Comparison of ENCODE assay signal across 24 cellular contexts in the genomic region with DNA sequence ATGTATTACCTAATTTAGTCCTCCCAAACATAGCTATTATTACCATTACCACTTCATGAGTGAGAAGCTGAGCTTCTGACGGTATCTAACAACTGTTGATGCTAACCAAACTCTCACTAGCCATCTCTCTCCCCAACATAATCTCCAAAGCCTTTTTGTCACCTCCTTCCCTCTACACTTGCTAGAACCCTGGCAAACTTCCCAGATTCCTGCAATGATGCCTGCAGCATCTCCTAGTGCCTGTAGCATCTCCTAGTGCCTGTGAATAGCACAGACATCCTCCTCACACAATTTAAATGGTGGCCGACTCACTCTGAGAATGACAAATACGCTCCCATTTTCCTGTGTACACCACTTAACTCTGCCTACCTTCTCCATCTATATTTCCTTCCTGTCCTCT.
A peak's percentile ranks its signal among the peaks of the same experiment; 100 is the strongest.
DNase-seq lines count a peak whose midpoint lies in the region; ATAC-seq lines count a peak whose summit lies in the region.
"Had no signal": no experiment of that assay in that cellular context is flagged by ENCODE, and none has a peak within 500 bp of the region (broad histone marks: within the 10 kb centered on the region; RNA-seq: fewer than 3 reads in every experiment).

No MANE protein-coding gene starts in this region.

- H3K27me3 ChIP-seq in SJCRH30 (no peaks in the 10 kb centered on the region), MG63 (no peaks in the 10 kb centered on the region)
- H3K27me3 ChIP-seq: colonic mucosa, esophagus squamous epithelium, suprapubic skin had no signal

- peaks cover 2% of the 10 kb centered on the region; the same call in 1 of the 2 replicates for H3K4me1 ChIP-seq in SJCRH30
- H3K4me1 ChIP-seq: colonic mucosa had no signal

- H3K27ac ChIP-seq in SJCRH30: no peak overlapping the region
- H3K27ac ChIP-seq: colonic mucosa, esophagus squamous epithelium, KMS-11, PC-9, skin epidermis, suprapubic skin had no signal

- DNase-seq in left ventricle myocardium superior (no peak), Right ventricle myocardium inferior (ENCODE audit: missing footprints) (no peak), NCI-H1105 treated with DMSO at 0.1 percent for 48 hours (lab: John Stamatoyannopoulos, UW) (peak; percentile 52), SJCRH30 (peak; percentile 52 to 58), MG63 (no peak), SW 1271 (lab: John Stamatoyannopoulos, UW) (no peak), nucleus accumbens (lab: John Stamatoyannopoulos, UW) (no peak)
- DNase-seq: activated CD4-positive, alpha-beta T cell treated with anti-CD3 and anti-CD28 coated beads, Interleukin-2, amount 50 U/mL, for 48 hours; activated effector memory CD4-positive, alpha-beta T cell treated with anti-CD3 and anti-CD28 coated beads, Interleukin-2, amount 50 U/mL, for 16 hours; CD4-positive, alpha-beta memory T cell; colonic mucosa; DMS53; esophagus squamous epithelium; kidney glomerular epithelial cell; NCI-H187; NCI-H526 treated with DMSO at 0.1 percent for 48 hours; PC-9; stimulated activated CD4-positive, alpha-beta T cell treated with anti-CD3 and anti-CD28 coated beads, Interleukin-2, amount 100 ng/mL, for 24 hours had no signal

- H3K9me3 ChIP-seq in SJCRH30 (replicated peaks) (no peaks in the 10 kb centered on the region), MG63 (no peaks in the 10 kb centered on the region)
- H3K9me3 ChIP-seq: colonic mucosa, esophagus squamous epithelium, suprapubic skin had no signal

- H3K4me3 ChIP-seq in SJCRH30: no peak overlapping the region
- no peak overlapping the region for H3K4me3 ChIP-seq in MG63
- H3K4me3 ChIP-seq: colonic mucosa, esophagus squamous epithelium, PC-9, skin epidermis, suprapubic skin had no signal

- ATAC-seq in left ventricle myocardium superior (peak; percentile 42), Right ventricle myocardium inferior (no peak), HG03439 (IDR thresholded peaks at IDR 0.05; ENCODE audit: unreplicated experiment) (no peak)
- ATAC-seq: stimulated activated memory B cell treated with anti-CD40 and anti-IgM and Interleukin-4, amounts not matched to agents 10 μg/mL and 1 μg/mL and 100 μg/mL, for 72 hours; WTC11 had no signal

- intact Hi-C loops in left ventricle myocardium superior (cut with micrococcal nuclease): no loop called here
- intact Hi-C loops in Right ventricle myocardium inferior (cut with DNase I): no loop called here

- H3K36me3 ChIP-seq in SJCRH30: no peaks in the 10 kb centered on the region
- peaks cover 7% of the 10 kb centered on the region for H3K36me3 ChIP-seq in MG63

Comparison
In these comparisons a context has a peak if more than half of its experiments do, and no peak if none do; other contexts are left out.
1. DNase-seq: peak in NCI-H1105 treated with DMSO at 0.1 percent for 48 hours (single experiment) and SJCRH30 (2 of 2); none in left ventricle myocardium superior (single experiment), Right ventricle myocardium inferior (single experiment), MG63 (single experiment), SW 1271 (0 of 2) and nucleus accumbens (0 of 56).